8 cellular contexts compared by ENCODE assay signal in genomic region chr21:17819114-17819877, GRCh38. TPM values are rescaled to one million over a fixed set of nuclear protein-coding genes. Genes with fewer than 3 reads are reported as not detected.
DNase-seq lines count a peak whose midpoint lies in the region; ATAC-seq and TF ChIP-seq lines count a peak whose summit lies in the region.

Gene C21orf91, minus strand, starts transcription at chr21:17819356. Its CDS starts 1,038 bp downstream, at chr21:17818318.

- H3K9me3 Mint-ChIP-seq in T-helper 2 cell treated with Interferon-gamma antibody and Interleukin-4, amounts not matched to agents 5 μg/mL and 100 μg/mL, for 36 hours, result peaks cover 3% of the 10 kb centered on the region

- TF ChIP-seq CTCF in ascending aorta (IDR thresholded peaks at IDR 0.05), result no peak

- H3K4me1 Mint-ChIP-seq in T-helper 2 cell treated with Interferon-gamma antibody and Interleukin-4, amounts not matched to agents 5 μg/mL and 100 μg/mL, for 36 hours (ENCODE audit: low read depth), result peaks cover 37% of the 10 kb centered on the region

- H3K27me3 Mint-ChIP-seq in T-helper 2 cell treated with Interferon-gamma antibody and Interleukin-4, amounts not matched to agents 5 μg/mL and 100 μg/mL, for 36 hours (ENCODE audit: low read depth), result no peaks in the 10 kb centered on the region

- peaks cover 39% of the 10 kb centered on the region for H3K36me3 Mint-ChIP-seq in T-helper 2 cell treated with Interferon-gamma antibody and Interleukin-4, amounts not matched to agents 5 μg/mL and 100 μg/mL, for 36 hours (ENCODE audit: low read depth)

- peaks cover 0 to 4% of the 10 kb centered on the region in 2 donors for H3K4me1 ChIP-seq in ascending aorta

- H3K36me3 ChIP-seq in ascending aorta, result no peaks in the 10 kb centered on the region

- peak within 1 kb of the TSS; percentile 80 to 85 for H3K27ac ChIP-seq in ascending aorta

- peak within 1 kb of the TSS; percentile 89 for H3K4me3 Mint-ChIP-seq in T-helper 2 cell treated with Interferon-gamma antibody and Interleukin-4, amounts not matched to agents 5 μg/mL and 100 μg/mL, for 36 hours

- H3K27ac Mint-ChIP-seq in T-helper 2 cell treated with Interferon-gamma antibody and Interleukin-4, amounts not matched to agents 5 μg/mL and 100 μg/mL, for 36 hours, result peak within 1 kb of the TSS; percentile 100

- DNase-seq in NCI-H146 treated with DMSO at 0.1 percent for 48 hours (lab: John Stamatoyannopoulos, UW; ENCODE audit: unreplicated experiment) (peak; percentile 52), ascending aorta (ENCODE audit: low spot score in 2 of 2) (peak; percentile 56 to 93), hepatic stellate cell (ENCODE audit: low spot score) (peak; percentile 92), retina (peak; percentile 97), SHP77 (lab: John Stamatoyannopoulos, UW) (no peak)
- peak; percentile 87 for DNase-seq in T-helper 2 cell treated with Interferon-gamma antibody and Interleukin-4, amounts not matched to agents 5 μg/mL and 100 μg/mL, for 36 hours (ENCODE audit: low spot score)

- ATAC-seq in GM18499 (IDR thresholded peaks at IDR 0.05; ENCODE audit: insufficient read depth, unreplicated experiment) (peak; percentile 65), HG02884 (IDR thresholded peaks at IDR 0.05; ENCODE audit: unreplicated experiment) (peak; percentile 83)

- no peaks in the 10 kb centered on the region for H3K27me3 ChIP-seq in ascending aorta

- H3K4me3 ChIP-seq in ascending aorta, result peak within 1 kb of the TSS; percentile 80 to 81

- no peaks in the 10 kb centered on the region for H3K9me3 ChIP-seq in ascending aorta

- intact Hi-C loops in ascending aorta (cut with DNase I), result loop anchor here (1.0 kb wide), 1 partner anchor 208 kb away; no protein-coding TSS in a partner anchor

RNA-seq across cellular contexts. Expression of gene C21orf91, which starts in this region (rescaled TPM):
- 11.3 TPM for total RNA-seq in ascending aorta

Comparison
In these comparisons a context has a peak if more than half of its experiments do, and no peak if none do; other contexts are left out.
1. DNase-seq: peak in NCI-H146 treated with DMSO at 0.1 percent for 48 hours (single experiment), T-helper 2 cell treated with Interferon-gamma antibody and Interleukin-4, amounts not matched to agents 5 μg/mL and 100 μg/mL, for 36 hours (single experiment), ascending aorta (2 of 2), hepatic stellate cell (single experiment) and retina (single experiment); none in SHP77 (0 of 2).